ENCODE assay signal across 17 cellular contexts in the genomic region with DNA sequence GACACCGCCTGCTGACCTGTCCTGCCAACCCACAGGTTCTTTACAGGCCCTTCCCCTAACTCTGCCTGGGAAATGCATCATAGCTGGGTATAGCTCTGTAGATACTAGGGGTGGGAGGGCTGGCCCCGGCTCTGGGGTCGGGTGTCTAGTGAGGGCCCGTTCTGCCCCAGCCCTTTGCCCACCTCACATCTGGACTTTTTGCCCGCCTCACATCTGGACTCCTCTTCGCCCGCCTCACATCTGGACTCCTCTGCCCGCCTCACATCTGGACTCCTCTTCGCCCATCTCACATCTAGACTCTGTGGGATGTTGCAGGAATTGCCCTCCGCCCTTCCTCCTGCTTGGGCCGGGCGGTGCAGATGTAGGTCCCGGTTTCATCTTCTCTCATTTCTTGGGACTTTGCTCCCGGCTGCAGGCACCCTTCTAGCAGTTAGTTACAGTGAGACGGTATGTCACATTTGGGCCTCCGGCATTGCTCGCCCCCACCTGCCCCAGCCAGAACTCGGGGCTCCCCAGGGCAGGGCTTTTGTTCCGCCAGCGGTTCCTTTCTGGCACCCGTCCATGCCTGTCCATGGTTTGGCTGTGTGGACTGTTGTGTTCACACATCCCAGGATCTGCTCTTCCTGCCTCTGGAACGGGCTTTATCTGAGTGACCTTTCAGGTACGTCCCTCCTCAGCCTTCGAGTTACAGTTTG.
A peak's percentile ranks its signal among the peaks of the same experiment; 100 is the strongest.
DNase-seq lines count a peak whose midpoint lies in the region; ATAC-seq, FAIRE-seq and TF ChIP-seq lines count a peak whose summit lies in the region.
"Had no signal": no experiment of that assay in that cellular context is flagged by ENCODE, and none has a peak within 500 bp of the region (broad histone marks: within the 10 kb centered on the region; RNA-seq: fewer than 3 reads in every experiment).

No MANE protein-coding gene starts in this region.

- no peak overlapping the region for H4K8ac ChIP-seq in neuronal stem cell (ENCODE audit: low read depth, low read length)

- no peaks in the 10 kb centered on the region for H3K4me1 ChIP-seq in kidney (ENCODE audit: control insufficient read depth in 1 of 2, insufficient read depth in 1 of 2, low read depth in 1 of 2, low read length in 2 of 2)
- no peaks in the 10 kb centered on the region for H3K4me1 ChIP-seq in neuronal stem cell (ENCODE audit: control insufficient read depth in 2 of 2, insufficient read depth in 1 of 2, low read depth in 1 of 2, low read length in 2 of 2)
- H3K4me1 ChIP-seq in testis = no peaks in the 10 kb centered on the region

- no peak overlapping the region for H2AFZ ChIP-seq in neuronal stem cell (ENCODE audit: low read length)
- H2AFZ ChIP-seq: GM23338 had no signal

- H3K18ac ChIP-seq in neuronal stem cell (ENCODE audit: low read length) = no peak overlapping the region

- H3K9ac ChIP-seq in kidney (ENCODE audit: low read length in 2 of 2) (no peak overlapping the region), neuronal stem cell (ENCODE audit: low read depth, low read length, poor library complexity) (no peak overlapping the region)
- H3K9ac ChIP-seq: BLaER1 treated with 17β-estradiol and CSF1 and Interleukin-3, amounts not matched to agents 10 nM and 100 nM had no signal

- FAIRE-seq in kidney (lab: Jason Lieb, UNC) = no peak
- FAIRE-seq: GM19239, H54, HepG2 had no signal

- TF ChIP-seq POLR2A in testis (IDR thresholded peaks at IDR 0.05) = no peak

- DNase-seq in left cardiac atrium = peak; percentile 13
- DNase-seq in cardiac septum (ENCODE audit: low spot score) = no peak
- peak; percentile 48 for DNase-seq in kidney
- no peak for DNase-seq in neuronal stem cell (ENCODE audit: low spot score)
- no peak for DNase-seq in GM20000 (ENCODE audit: low spot score)
- no peak for DNase-seq in testis
- DNase-seq: Calu3; CD8-positive, alpha-beta T cell; DMS79 treated with DMSO at 0.1 percent for 48 hours; GF-D8; HCEC 1CT had no signal

- H3K27ac ChIP-seq in kidney (ENCODE audit: low read depth in 2 of 2, low read length in 2 of 2) (no peak overlapping the region), neuronal stem cell (replicated peaks; ENCODE audit: low read length) (no peak overlapping the region), testis (no peak overlapping the region)
- H3K27ac ChIP-seq: BLaER1 treated with 17β-estradiol and CSF1 and Interleukin-3, amounts not matched to agents 10 nM and 100 nM had no signal

- no peak overlapping the region for H3K4me2 ChIP-seq in neuronal stem cell (ENCODE audit: insufficient read depth, low read length, poor library complexity, severe bottlenecking)
- H3K4me2 ChIP-seq: BLaER1 treated with 17β-estradiol and CSF1 and Interleukin-3, amounts not matched to agents 10 nM and 100 nM; GM23338 had no signal

- H3K27me3 ChIP-seq in neuronal stem cell (ENCODE audit: control insufficient read depth in 3 of 3, insufficient read depth in 3 of 3, low read depth in 1 of 3, low read length in 3 of 3) = no peaks in the 10 kb centered on the region
- H3K27me3 ChIP-seq in testis = no peaks in the 10 kb centered on the region
- H3K27me3 ChIP-seq: BLaER1 treated with 17β-estradiol and CSF1 and Interleukin-3, amounts not matched to agents 10 nM and 100 nM had no signal

- no peak overlapping the region for H3K4ac ChIP-seq in neuronal stem cell (ENCODE audit: low read length)

- H2BK15ac ChIP-seq in neuronal stem cell (ENCODE audit: low read length) = no peak overlapping the region

- no peak overlapping the region for H2BK12ac ChIP-seq in neuronal stem cell (ENCODE audit: low read length)

- H3K9me3 ChIP-seq in kidney (ENCODE audit: control insufficient read depth in 1 of 2, low read length in 2 of 2) (peaks cover 0 to 4% of the 10 kb centered on the region in 2 donors), neuronal stem cell (replicated peaks in 1 of 2; ENCODE audit: control insufficient read depth in 2 of 2, insufficient read depth in 1 of 2, low read depth in 1 of 2, low read length in 2 of 2) (peaks cover 2 to 12% of the 10 kb centered on the region in 2 donors), testis (no peaks in the 10 kb centered on the region)

- H3K4me3 ChIP-seq in kidney (ENCODE audit: low read length in 2 of 2) (no peak overlapping the region), neuronal stem cell (ENCODE audit: low read length in 2 of 2) (no peak overlapping the region), testis (no peak overlapping the region)
- H3K4me3 ChIP-seq: BLaER1 treated with 17β-estradiol and CSF1 and Interleukin-3, amounts not matched to agents 10 nM and 100 nM; GM23338 had no signal

- ATAC-seq in left cardiac atrium (no peak), HG02884 (IDR thresholded peaks at IDR 0.05; ENCODE audit: unreplicated experiment) (no peak)
- ATAC-seq: CD8-positive, alpha-beta T cell; GM23338; HepG2 had no signal

- H3K14ac ChIP-seq in neuronal stem cell (ENCODE audit: low read length) = peak overlapping the region; percentile 47

- H3K23ac ChIP-seq in neuronal stem cell (ENCODE audit: low read depth, low read length, poor library complexity) = peak overlapping the region; percentile 69

- no peak overlapping the region for H2BK5ac ChIP-seq in neuronal stem cell (ENCODE audit: low read length)

- H3K79me1 ChIP-seq in neuronal stem cell (ENCODE audit: low read depth, low read length) = peaks cover 2% of the 10 kb centered on the region

- no peak overlapping the region for H4K91ac ChIP-seq in neuronal stem cell (ENCODE audit: low read depth, low read length, poor library complexity)

- H3K36me3 ChIP-seq in kidney (ENCODE audit: control insufficient read depth in 1 of 2, insufficient read depth in 2 of 2, low read length in 2 of 2) = no peaks in the 10 kb centered on the region
- peaks cover 0 to 2% of the 10 kb centered on the region in 2 donors for H3K36me3 ChIP-seq in neuronal stem cell (replicated peaks in 1 of 2; ENCODE audit: control insufficient read depth in 2 of 2, insufficient read depth in 2 of 2, low read length in 2 of 2)
- H3K36me3 ChIP-seq in testis (ENCODE audit: low read depth, missing control alignments) = no peaks in the 10 kb centered on the region

- TF ChIP-seq CTCF in kidney (IDR thresholded peaks at IDR 0.05; ENCODE audit: borderline replicate concordance, extremely low read depth, insufficient read depth) = no peak
- no peak for TF ChIP-seq CTCF in GM20000 (IDR thresholded peaks at IDR 0.05; ENCODE audit: extremely low read depth, missing control alignments)
- TF ChIP-seq CTCF in testis (IDR thresholded peaks at IDR 0.05) = no peak

- WGBS in neuronal stem cell (ENCODE audit: extremely low coverage in 2 of 2, insufficient read length in 2 of 2, insufficient replicate concordance in 1 of 2), 2 donors = no CpG with 5 or more reads among the region's 24 CpGs
- WGBS in testis, 2 donors = 93% methylated on average over 22 to 24 of the region's 24 CpGs

- H2AK5ac ChIP-seq in neuronal stem cell (ENCODE audit: low read depth, low read length) = no peak overlapping the region

- intact Hi-C loops in left cardiac atrium (cut with DNase I) = no loop called here
- intact Hi-C loops in cardiac septum (cut with DNase I) = no loop called here
- intact Hi-C loops in kidney (cut with DNase I) = no loop called here
- intact Hi-C loops in testis (cut with DNase I; ENCODE audit: low total_unique reads) = no loop called here

- no peak overlapping the region for H2BK120ac ChIP-seq in neuronal stem cell (ENCODE audit: low read depth, low read length)

Comparison
In these comparisons a context has a peak if more than half of its experiments do, and no peak if none do; other contexts are left out.
1. DNase-seq: peak in left cardiac atrium (single experiment) and kidney (single experiment); none in cardiac septum (single experiment), neuronal stem cell (single experiment), GM20000 (single experiment) and testis (single experiment).